ENCODE assay signal across 23 cellular contexts in genomic region chr2:140986456-140986855, GRCh38.
"Had no signal": no experiment of that assay in that cellular context is flagged by ENCODE, and none has a peak within 500 bp of the region (broad histone marks: within the 10 kb centered on the region; RNA-seq: fewer than 3 reads in every experiment).

No MANE protein-coding gene starts in this region.

- H3K36me3 ChIP-seq: esophagus muscularis mucosa, gastroesophageal sphincter, heart left ventricle, left lung, lower lobe of right lung had no signal

- ATAC-seq: foreskin keratinocyte, gastroesophageal sphincter, heart left ventricle, left cardiac atrium, left lung, left ventricle myocardium superior, lower lobe of right lung, mucosa of descending colon had no signal

- H3K79me2 ChIP-seq: hepatocyte had no signal

- H3K27ac ChIP-seq: coronary artery, dorsolateral prefrontal cortex, esophagus muscularis mucosa, foreskin keratinocyte, gastroesophageal sphincter, heart left ventricle, hepatocyte, left lung, lower lobe of right lung had no signal

- FAIRE-seq: colon, endothelial cell of umbilical vein, islet of Langerhans, keratinocyte had no signal

- H3K4me1 Mint-ChIP-seq: mesothelial cell of epicardium, naive B cell had no signal

- H3K4me3 Mint-ChIP-seq: mesothelial cell of epicardium, naive B cell had no signal

- DNase-seq: dermis blood vessel endothelial cell; dorsolateral prefrontal cortex; effector CD4-positive, alpha-beta T cell; effector memory CD4-positive, alpha-beta T cell; foreskin keratinocyte; heart left ventricle; hypothalamus; left cardiac atrium; left lung; left ventricle myocardium superior; lower lobe of right lung; mesenchymal stem cell; mucosa of descending colon; naive B cell had no signal

- H3K27ac Mint-ChIP-seq: mesothelial cell of epicardium, naive B cell had no signal

- H3K4me1 ChIP-seq: esophagus muscularis mucosa, foreskin keratinocyte, gastroesophageal sphincter, heart left ventricle, left lung, lower lobe of right lung had no signal

- H3K27me3 ChIP-seq: dorsolateral prefrontal cortex, esophagus muscularis mucosa, foreskin keratinocyte, gastroesophageal sphincter, heart left ventricle, hepatocyte, left lung had no signal

- H3K9me3 ChIP-seq: esophagus muscularis mucosa, gastroesophageal sphincter, heart left ventricle, left lung, lower lobe of right lung, mucosa of descending colon had no signal

- H3K4me2 ChIP-seq: hepatocyte had no signal

- H3K4me3 ChIP-seq: coronary artery, dorsolateral prefrontal cortex, esophagus muscularis mucosa, gastroesophageal sphincter, heart left ventricle, hepatocyte, left lung, lower lobe of right lung, mucosa of descending colon had no signal

- H3K36me3 Mint-ChIP-seq: mesothelial cell of epicardium, naive B cell had no signal

- H3K9me3 Mint-ChIP-seq: mesothelial cell of epicardium had no signal

- H3K27me3 Mint-ChIP-seq: naive B cell had no signal

- H2AFZ ChIP-seq: hepatocyte had no signal
